Comparison of ENCODE assay signal across 14 cellular contexts in the genomic region with DNA sequence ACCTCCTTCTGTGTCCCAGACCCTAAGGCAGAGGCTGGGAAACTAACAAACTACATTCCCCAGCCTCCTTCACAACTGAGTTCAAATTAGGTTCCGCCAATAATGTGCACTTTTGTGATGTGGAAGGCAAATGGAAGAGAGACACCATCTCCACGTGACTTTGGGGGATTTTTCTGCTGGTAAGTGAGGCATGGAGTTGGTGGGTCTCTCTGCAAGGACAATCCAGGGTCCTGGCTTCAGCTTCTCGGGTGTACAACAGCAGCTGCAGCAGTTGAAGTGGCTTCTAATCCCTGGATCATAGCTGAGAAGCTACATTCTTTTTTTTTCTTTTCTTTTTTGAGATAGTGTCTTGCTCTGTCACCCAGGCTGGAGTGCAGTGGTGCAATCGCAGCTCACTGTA. TPM values are rescaled to one million over a fixed set of nuclear protein-coding genes. Genes with fewer than 3 reads are reported as not detected.
"Had no signal": no experiment of that assay in that cellular context is flagged by ENCODE, and none has a peak within 500 bp of the region (broad histone marks: within the 10 kb centered on the region; RNA-seq: fewer than 3 reads in every experiment).

No MANE protein-coding gene starts in this region.

- H3K9me3 Mint-ChIP-seq: activated naive CD4-positive, alpha-beta T cell treated with anti-CD3 and anti-CD28 coated beads, Interleukin-2, amount 10 ng/mL, durations not matched to agents 7 days and 5 days; stimulated activated naive CD8-positive, alpha-beta T cell treated with anti-CD3 and anti-CD28 coated beads, Interleukin-15, Interleukin-2, amounts not matched to agents 100 ng/mL and 50 ng/mL, for 24 hours had no signal

- H3K27me3 ChIP-seq: ascending aorta had no signal

- H3K4me1 ChIP-seq: ascending aorta had no signal

- H3K36me3 Mint-ChIP-seq: activated naive CD4-positive, alpha-beta T cell treated with anti-CD3 and anti-CD28 coated beads, Interleukin-2, amount 10 ng/mL, durations not matched to agents 7 days and 5 days; naive thymus-derived CD8-positive, alpha-beta T cell had no signal

- ATAC-seq: gastrocnemius medialis; heart left ventricle; left lobe of liver; naive thymus-derived CD8-positive, alpha-beta T cell; upper lobe of right lung had no signal

- H3K4me3 Mint-ChIP-seq: activated naive CD4-positive, alpha-beta T cell treated with anti-CD3 and anti-CD28 coated beads, Interleukin-2, amount 10 ng/mL, durations not matched to agents 7 days and 5 days; naive thymus-derived CD8-positive, alpha-beta T cell; stimulated activated naive CD8-positive, alpha-beta T cell treated with anti-CD3 and anti-CD28 coated beads, Interleukin-15, Interleukin-2, amounts not matched to agents 100 ng/mL and 50 ng/mL, for 24 hours had no signal

- H3K27ac Mint-ChIP-seq: activated naive CD4-positive, alpha-beta T cell treated with anti-CD3 and anti-CD28 coated beads, Interleukin-2, amount 10 ng/mL, durations not matched to agents 7 days and 5 days; naive thymus-derived CD8-positive, alpha-beta T cell; stimulated activated naive CD8-positive, alpha-beta T cell treated with anti-CD3 and anti-CD28 coated beads, Interleukin-15, Interleukin-2, amounts not matched to agents 100 ng/mL and 50 ng/mL, for 24 hours had no signal

- H3K9me3 ChIP-seq: ascending aorta, gastrocnemius medialis, heart left ventricle, upper lobe of right lung had no signal

- DNase-seq: activated CD4-positive, alpha-beta T cell treated with anti-CD3 and anti-CD28 coated beads, Interleukin-2, amount 50 U/mL, for 4 hours; activated CD4-positive, CD25-positive, alpha-beta regulatory T cell treated with anti-CD3 and anti-CD28 coated beads, Interleukin-2, amount 50 U/mL, for 72 hours; activated naive CD4-positive, alpha-beta T cell treated with anti-CD3 and anti-CD28 coated beads, Interleukin-2, amount 10 ng/mL, durations not matched to agents 7 days and 5 days; activated T-cell treated with anti-CD3 and anti-CD28 coated beads, Interleukin-2, amount 50 U/mL, for 1 hour; gastrocnemius medialis; heart left ventricle; naive thymus-derived CD8-positive, alpha-beta T cell; nucleus accumbens; T-helper 9 cell had no signal

- H3K4me3 ChIP-seq: ascending aorta, gastrocnemius medialis, heart left ventricle, skin epidermis, upper lobe of right lung had no signal

- H3K36me3 ChIP-seq: ascending aorta, gastrocnemius medialis, heart left ventricle, upper lobe of right lung had no signal

- H3K27ac ChIP-seq: ascending aorta, gastrocnemius medialis, heart left ventricle, skin epidermis, upper lobe of right lung had no signal

RNA-seq across cellular contexts. Expression of a gene that starts 58.9 kb away (rescaled TPM):
- total RNA-seq: naive thymus-derived CD8-positive, alpha-beta T cell had no signal
- polyA plus RNA-seq: naive thymus-derived CD8-positive, alpha-beta T cell had no signal
